9 cellular contexts compared by ENCODE assay signal in genomic region chr17:54172654-54173316, GRCh38.
DNase-seq lines count a peak whose midpoint lies in the region; ATAC-seq and TF ChIP-seq lines count a peak whose summit lies in the region.
"Had no signal": no experiment of that assay in that cellular context is flagged by ENCODE, and none has a peak within 500 bp of the region (broad histone marks: within the 10 kb centered on the region; RNA-seq: fewer than 3 reads in every experiment).

No MANE protein-coding gene starts in this region.

- ATAC-seq in HG03354 (IDR thresholded peaks at IDR 0.05; ENCODE audit: poor library complexity, severe bottlenecking, unreplicated experiment) (no peak), esophagus mucosa (no peak)

- DNase-seq in DMS114 treated with DMSO at 0.1 percent for 48 hours (lab: John Stamatoyannopoulos, UW; ENCODE audit: unreplicated experiment) (peak; percentile 3), cerebellar cortex (ENCODE audit: low spot score) (peak; percentile 50), mucosa of gallbladder (ENCODE audit: low spot score) (peak; percentile 12), NCI-H446 treated with DMSO at 0.1 percent for 48 hours (lab: John Stamatoyannopoulos, UW) (no peak), MV-4-11 (lab: John Stamatoyannopoulos, UW) (no peak)
- DNase-seq: NCI-H345 had no signal

- TF ChIP-seq CTCF in LNCAP (IDR thresholded peaks at IDR 0.05): peak; percentile 50

Comparison
In these comparisons a context has a peak if more than half of its experiments do, and no peak if none do; other contexts are left out.
1. DNase-seq: peak in DMS114 treated with DMSO at 0.1 percent for 48 hours (single experiment), cerebellar cortex (single experiment) and mucosa of gallbladder (single experiment); none in NCI-H446 treated with DMSO at 0.1 percent for 48 hours (single experiment) and MV-4-11 (single experiment).